In genomic region chr12:93595336-93595735, GRCh38 we compare ENCODE assay signal across 17 cellular contexts. TPM values are rescaled to one million over a fixed set of nuclear protein-coding genes. Genes with fewer than 3 reads are reported as not detected.
A peak's percentile ranks its signal among the peaks of the same experiment; 100 is the strongest.
DNase-seq lines count a peak whose midpoint lies in the region; ATAC-seq, FAIRE-seq and TF ChIP-seq lines count a peak whose summit lies in the region.
"Had no signal": no experiment of that assay in that cellular context is flagged by ENCODE, and none has a peak within 500 bp of the region (broad histone marks: within the 10 kb centered on the region; RNA-seq: fewer than 3 reads in every experiment).

No MANE protein-coding gene starts in this region.

- ATAC-seq in HG02884 (IDR thresholded peaks at IDR 0.05; ENCODE audit: unreplicated experiment), result no peak
- ATAC-seq: left lobe of liver had no signal

- H3K9me3 ChIP-seq in DOHH2 (ENCODE audit: control insufficient read depth, insufficient read depth, low read length) (no peaks in the 10 kb centered on the region), sigmoid colon (no peaks in the 10 kb centered on the region), suprapubic skin (no peaks in the 10 kb centered on the region)

- WGBS in sigmoid colon, 2 donors, result 63 to 87% methylated on average over 4 of the region's 4 CpGs
- 75% methylated on average over 4 of the region's 4 CpGs for WGBS in suprapubic skin

- TF ChIP-seq EP300 in sigmoid colon (IDR thresholded peaks at IDR 0.05) (no peak), suprapubic skin (IDR thresholded peaks at IDR 0.05) (no peak)

- TF ChIP-seq POLR2A in sigmoid colon (IDR thresholded peaks at IDR 0.05) (no peak), suprapubic skin (IDR thresholded peaks at IDR 0.05) (no peak)

- peaks cover 74% of the 10 kb centered on the region for H3K4me1 ChIP-seq in DOHH2 (ENCODE audit: control insufficient read depth, low read length)
- peaks cover 0 to 29% (median 12%) of the 10 kb centered on the region in 4 donors for H3K4me1 ChIP-seq in sigmoid colon
- H3K4me1 ChIP-seq in suprapubic skin, result peaks cover 14% of the 10 kb centered on the region

- H3K27me3 ChIP-seq in DOHH2 (ENCODE audit: control insufficient read depth, low read length), result peaks cover 7% of the 10 kb centered on the region
- no peaks in the 10 kb centered on the region for H3K27me3 ChIP-seq in sigmoid colon
- H3K27me3 ChIP-seq in suprapubic skin, result peaks cover 4% of the 10 kb centered on the region

- no peak for FAIRE-seq in RCC 7860 (lab: Jason Lieb, UNC)

- H3F3A ChIP-seq in DOHH2 (ENCODE audit: control insufficient read depth, insufficient read depth), result peaks cover 6% of the 10 kb centered on the region; the same call in 1 of the 2 replicates

- peak overlapping the region; percentile 78 for H3K27ac ChIP-seq in DOHH2 (ENCODE audit: low read depth, low read length)
- H3K27ac ChIP-seq in sigmoid colon, result peak overlapping the region; percentile 7 to 88 (median 83)
- H3K27ac ChIP-seq in suprapubic skin, result no peak overlapping the region
- H3K27ac ChIP-seq: epithelial cell of prostate had no signal

- TF ChIP-seq CTCF in DOHH2 (IDR thresholded peaks at IDR 0.05; ENCODE audit: low read depth, low read length, poor library complexity, severe bottlenecking) (no peak), sigmoid colon (IDR thresholded peaks at IDR 0.05) (no peak), suprapubic skin (IDR thresholded peaks at IDR 0.05) (no peak)

- H3K4me3 ChIP-seq in DOHH2 (ENCODE audit: low read length), result peak overlapping the region; percentile 42
- H3K4me3 ChIP-seq in sigmoid colon, result peak overlapping the region; percentile 3 to 27 (median 18)
- no peak overlapping the region for H3K4me3 ChIP-seq in suprapubic skin
- H3K4me3 ChIP-seq: skin epidermis had no signal

- intact Hi-C loops in sigmoid colon (cut with DNase I), result loop anchor here (2.0 kb wide), 1 partner anchor 143 kb away; no protein-coding TSS in a partner anchor

- H3K9me2 ChIP-seq in DOHH2 (replicated peaks; ENCODE audit: control insufficient read depth, low read length), result no peaks in the 10 kb centered on the region

- DNase-seq in NCI-H2227 (lab: John Stamatoyannopoulos, UW; ENCODE audit: unreplicated experiment) (peak; percentile 25), fibroblast of gingiva (ENCODE audit: low read depth) (peak; percentile 58), sigmoid colon (no peak), SW480 (ENCODE audit: low spot score) (no peak), RCC 7860 (ENCODE audit: low spot score) (no peak), suprapubic skin (ENCODE audit: low spot score in 2 of 2) (no peak)
- DNase-seq: activated CD4-positive, alpha-beta T cell treated with anti-CD3 and anti-CD28 coated beads, Interleukin-2, amount 50 U/mL, for 4 hours; HCEC 1CT; hypothalamus; NCI-H2029; NCI-H748 treated with DMSO at 0.1 percent for 48 hours; SIG-M5 had no signal

- no peaks in the 10 kb centered on the region for H3K79me2 ChIP-seq in DOHH2 (ENCODE audit: control insufficient read depth, low read length)

- no peaks in the 10 kb centered on the region for H3K36me3 ChIP-seq in DOHH2 (ENCODE audit: control insufficient read depth, low read length)
- H3K36me3 ChIP-seq in sigmoid colon, result no peaks in the 10 kb centered on the region
- no peaks in the 10 kb centered on the region for H3K36me3 ChIP-seq in suprapubic skin

- H3K4me2 ChIP-seq in DOHH2 (ENCODE audit: low read length), result peak overlapping the region; percentile 59

- no peaks in the 10 kb centered on the region for H4K20me1 ChIP-seq in DOHH2 (ENCODE audit: control insufficient read depth, insufficient read depth, low read depth, low read length)

RNA-seq across cellular contexts. Expression of gene SOCS2, which starts 22.9 kb away (rescaled TPM):
- total RNA-seq in sigmoid colon (100 to 1,000 TPM in 2 of 4 donors, 10 to 100 TPM in 2; 75.2 to 118 (median 98.1) TPM), suprapubic skin (10 to 100 TPM in 2 of 4 donors, 1 to 10 TPM in 2; 6.6 to 16.7 (median 10.2) TPM)
- polyA plus RNA-seq in sigmoid colon, result 10 to 100 TPM; 17.5 to 27.3 (median 24.6) TPM

Comparison
In these comparisons a context has a peak if more than half of its experiments do, and no peak if none do; other contexts are left out.
1. DNase-seq: peak in NCI-H2227 (single experiment) and fibroblast of gingiva (single experiment); none in sigmoid colon (single experiment), SW480 (single experiment), RCC 7860 (single experiment) and suprapubic skin (0 of 2).
2. RNA of gene SOCS2, which starts 22.9 kb away (total RNA-seq): 75.2 to 118 TPM in sigmoid colon; 6.6 to 16.7 TPM in suprapubic skin; every median in the first group is over 4 times any median in the second.